Comparison of ENCODE assay signal across 8 cellular contexts in genomic region chr1:220046052-220046930, GRCh38. TPM values are rescaled to one million over a fixed set of nuclear protein-coding genes. Genes with fewer than 3 reads are reported as not detected.
A peak's percentile ranks its signal among the peaks of the same experiment; 100 is the strongest.
DNase-seq lines count a peak whose midpoint lies in the region; ATAC-seq and TF ChIP-seq lines count a peak whose summit lies in the region.

TSS of gene EPRS1 (minus strand) at chr1:220046505. CDS start at chr1:220046388, 117 bp downstream.

- peak within 1 kb of the TSS; percentile 100 for H2AFZ ChIP-seq in SK-N-SH (ENCODE audit: low read depth)

- H3K27me3 ChIP-seq in SK-N-SH (ENCODE audit: insufficient read depth), result no peaks in the 10 kb centered on the region
- H3K27me3 ChIP-seq in thoracic aorta (replicated peaks; ENCODE audit: insufficient read depth), result no peaks in the 10 kb centered on the region

- DNase-seq in GM04504 (ENCODE audit: low read depth) (peak; percentile 95), HFF-Myc (ENCODE audit: extremely low read depth, low read depth) (peak; percentile 97), NAMALWA (ENCODE audit: low spot score) (peak; percentile 98), SK-N-SH (peak; percentile 92), glomerular endothelial cell (ENCODE audit: extremely low read depth, low read depth, low spot score) (peak; percentile 89), omental fat pad (ENCODE audit: low spot score) (peak; percentile 50), thoracic aorta (ENCODE audit: low spot score) (peak; percentile 74)

- H3K9me3 ChIP-seq in SK-N-SH (no peaks in the 10 kb centered on the region), thoracic aorta (no peaks in the 10 kb centered on the region)

- H3K36me3 ChIP-seq in SK-N-SH (replicated peaks in 1 of 2; ENCODE audit: control insufficient read depth in 1 of 2, insufficient read depth in 2 of 2, low read length in 1 of 2) (peaks cover 0 to 12% of the 10 kb centered on the region in 2 experiments), thoracic aorta (no peaks in the 10 kb centered on the region)

- peak within 1 kb of the TSS; percentile 99 for H3K27ac Mint-ChIP-seq in activated naive CD4-positive, alpha-beta T cell treated with anti-CD3 and anti-CD28 coated beads, Interleukin-2, amount 50 U/mL, for 24 hours

- no peaks in the 10 kb centered on the region for H3K9me3 Mint-ChIP-seq in activated naive CD4-positive, alpha-beta T cell treated with anti-CD3 and anti-CD28 coated beads, Interleukin-2, amount 50 U/mL, for 24 hours

- peak within 1 kb of the TSS; percentile 97 for H3K4me3 Mint-ChIP-seq in activated naive CD4-positive, alpha-beta T cell treated with anti-CD3 and anti-CD28 coated beads, Interleukin-2, amount 50 U/mL, for 24 hours

- peaks cover 23% of the 10 kb centered on the region for H3F3A ChIP-seq in SK-N-SH (replicated peaks; ENCODE audit: insufficient read depth)

- CTCF ChIA-PET in SK-N-SH (lab: Yijun Ruan, JAX), result interaction anchor here (0.7 to 1.1 kb wide), 2 partner anchors 10 to 12 kb away, joined by 3 to 5 read pairs; no protein-coding TSS in a partner anchor

- POLR2A ChIA-PET in SK-N-SH (lab: Yijun Ruan, JAX), result interaction anchor here (0.6 kb wide), 1 partner anchor 1829 kb away, joined by 3 read pairs; no protein-coding TSS in a partner anchor

- peaks cover 3% of the 10 kb centered on the region; the same call in 1 of the 2 replicates for H4K20me1 ChIP-seq in SK-N-SH (ENCODE audit: insufficient read depth)

- H3K4me1 ChIP-seq in SK-N-SH (ENCODE audit: control insufficient read depth in 1 of 2, insufficient read depth in 2 of 2, low read depth in 1 of 2, low read length in 1 of 2), result peaks cover 2 to 15% of the 10 kb centered on the region in 2 experiments; a peak in 2 of 4 replicates
- peaks cover 10 to 28% of the 10 kb centered on the region in 2 donors for H3K4me1 ChIP-seq in thoracic aorta (ENCODE audit: control insufficient read depth in 1 of 2, low read depth in 2 of 2)

- peaks cover 32% of the 10 kb centered on the region for H3K4me1 Mint-ChIP-seq in activated naive CD4-positive, alpha-beta T cell treated with anti-CD3 and anti-CD28 coated beads, Interleukin-2, amount 50 U/mL, for 24 hours

- no peaks in the 10 kb centered on the region for H3K9me2 ChIP-seq in SK-N-SH

- peak within 1 kb of the TSS; percentile 78 for H3K9ac ChIP-seq in SK-N-SH

- H3K4me3 ChIP-seq in HFF-Myc (replicated peaks; ENCODE audit: low read depth, low read length), result peak within 1 kb of the TSS; percentile 81
- H3K4me3 ChIP-seq in SK-N-SH (ENCODE audit: low read depth in 2 of 2, low read length in 1 of 2), result peak within 1 kb of the TSS; percentile 75 to 95
- peak within 1 kb of the TSS; percentile 87 for H3K4me3 ChIP-seq in thoracic aorta

- H3K27me3 Mint-ChIP-seq in activated naive CD4-positive, alpha-beta T cell treated with anti-CD3 and anti-CD28 coated beads, Interleukin-2, amount 50 U/mL, for 24 hours, result no peaks in the 10 kb centered on the region

- ATAC-seq in omental fat pad (ENCODE audit: low FRiP score) (peak; percentile 99), thoracic aorta (ENCODE audit: insufficient number of reproducible peaks, low FRiP score, low read depth) (peak; percentile 96)

- H3K4me2 ChIP-seq in SK-N-SH, result peak within 1 kb of the TSS; percentile 86

- peak; percentile 50 for TF ChIP-seq CTCF in HFF-Myc (IDR thresholded peaks at IDR 0.05; ENCODE audit: low read depth, low read length, missing control alignments)
- TF ChIP-seq CTCF in SK-N-SH (IDR thresholded peaks at IDR 0.05), result peak; percentile 52
- peak in 2 of 3 donors; percentile 6 to 88 for TF ChIP-seq CTCF in omental fat pad (IDR thresholded peaks at IDR 0.05)
- peak; percentile 88 for TF ChIP-seq CTCF in thoracic aorta (IDR thresholded peaks at IDR 0.05)

- WGBS in SK-N-SH (ENCODE audit: low lambda C conversion rate), result 1% methylated on average over 43 of the region's 71 CpGs

- peak in 1 of 2 experiments; percentile 39; a peak in 1 of 4 replicates for TF ChIP-seq EP300 in SK-N-SH (IDR thresholded peaks at IDR 0.05; ENCODE audit: borderline replicate concordance in 1 of 2, low read depth in 1 of 2, low read length in 1 of 2)

- H3K36me3 Mint-ChIP-seq in activated naive CD4-positive, alpha-beta T cell treated with anti-CD3 and anti-CD28 coated beads, Interleukin-2, amount 50 U/mL, for 24 hours, result peaks cover 7% of the 10 kb centered on the region

- H3K79me2 ChIP-seq in SK-N-SH (ENCODE audit: insufficient read depth), result peaks cover 48% of the 10 kb centered on the region

- TF ChIP-seq RAD21 in SK-N-SH (IDR thresholded peaks at IDR 0.05; ENCODE audit: low read length), result no peak

- H3K27ac ChIP-seq in SK-N-SH (ENCODE audit: low read depth in 2 of 2, low read length in 1 of 2) (peak within 1 kb of the TSS; percentile 81 to 85), thoracic aorta (peak within 1 kb of the TSS; percentile 85 to 86)

TF ChIP-seq in SK-N-SH, 30 proteins besides CTCF, POLR2A, EP300 and RAD21 (continues in another document):
- TF ChIP-seq CHD2 (IDR thresholded peaks at IDR 0.05; ENCODE audit: low read length, partially characterized antibody) (no peak), RXRA (IDR thresholded peaks at IDR 0.05; ENCODE audit: borderline replicate concordance, low read depth) (no peak), SMC3 (IDR thresholded peaks at IDR 0.05; ENCODE audit: low read depth, low read length) (no peak), MXI1 (IDR thresholded peaks at IDR 0.05; ENCODE audit: low read depth, low read length) (peak; percentile 96), NFIC (IDR thresholded peaks at IDR 0.05; ENCODE audit: borderline replicate concordance) (peak; percentile 32; the same call in 1 of the 2 replicates), FOSL2 (IDR thresholded peaks at IDR 0.05; ENCODE audit: borderline replicate concordance, low read depth) (no peak), PBX3 (IDR thresholded peaks at IDR 0.05) (no peak), SIN3A (IDR thresholded peaks at IDR 0.05; ENCODE audit: borderline replicate concordance, low read depth, low read length) (peak; percentile 75), GATA2 (CRISPR knock-in tag; IDR thresholded peaks at IDR 0.05) (no peak; the same call in 1 of the 2 replicates), GABPA (IDR thresholded peaks at IDR 0.05; ENCODE audit: low read depth) (peak; percentile 29; the same call in 1 of the 2 replicates), REST (IDR thresholded peaks at IDR 0.05; ENCODE audit: low read depth, low read length) (0 out of 2 replicates have a peak, but pooled peaks have one; percentile 29), TCF12 (IDR thresholded peaks at IDR 0.05) (no peak), YY1 (IDR thresholded peaks at IDR 0.05; ENCODE audit: low read depth) (peak; percentile 72; the same call in 1 of the 2 replicates), MEF2A (IDR thresholded peaks at IDR 0.05; ENCODE audit: borderline replicate concordance, low read depth) (no peak)
- TF ChIP-seq, protein P1, sequence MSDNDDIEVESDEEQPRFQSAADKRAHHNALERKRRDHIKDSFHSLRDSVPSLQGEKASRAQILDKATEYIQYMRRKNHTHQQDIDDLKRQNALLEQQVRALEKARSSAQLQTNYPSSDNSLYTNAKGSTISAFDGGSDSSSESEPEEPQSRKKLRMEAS (IDR thresholded peaks at IDR 0.05; ENCODE audit: low read depth), result peak; percentile 87
- TF ChIP-seq, protein P2, sequence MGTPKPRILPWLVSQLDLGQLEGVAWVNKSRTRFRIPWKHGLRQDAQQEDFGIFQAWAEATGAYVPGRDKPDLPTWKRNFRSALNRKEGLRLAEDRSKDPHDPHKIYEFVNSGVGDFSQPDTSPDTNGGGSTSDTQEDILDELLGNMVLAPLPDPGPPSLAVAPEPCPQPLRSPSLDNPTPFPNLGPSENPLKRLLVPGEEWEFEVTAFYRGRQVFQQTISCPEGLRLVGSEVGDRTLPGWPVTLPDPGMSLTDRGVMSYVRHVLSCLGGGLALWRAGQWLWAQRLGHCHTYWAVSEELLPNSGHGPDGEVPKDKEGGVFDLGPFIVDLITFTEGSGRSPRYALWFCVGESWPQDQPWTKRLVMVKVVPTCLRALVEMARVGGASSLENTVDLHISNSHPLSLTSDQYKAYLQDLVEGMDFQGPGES (IDR thresholded peaks at IDR 0.05; ENCODE audit: low read depth, low read length), result no peak

RNA-seq across cellular contexts. Expression of gene EPRS1, which starts in this region (rescaled TPM):
- polyA plus RNA-seq in SK-N-SH (2012; rRNA removed), result 23.4 and 28.2 TPM in 2 replicates
- 29.1 and 32.5 TPM in 2 replicates for polyA plus RNA-seq in SK-N-SH (2012; cell fraction: cytosol; rRNA removed)
- 24.2 and 37.9 TPM in 2 replicates for polyA plus RNA-seq in SK-N-SH (2012; cell fraction: nucleus; rRNA removed)
- total RNA-seq in glomerular endothelial cell (69.9 and 79.8 TPM in 2 replicates), omental fat pad (10 to 100 TPM; 32.8 to 72.8 (median 50.0) TPM), thoracic aorta (10 to 100 TPM; 35.1 to 47.6 TPM)

Comparison
In these comparisons a context has a peak if more than half of its experiments do, and no peak if none do; other contexts are left out.
1. Peak in every context shown above with its lines: DNase-seq, ATAC-seq, H3K4me3 ChIP-seq and H3K27ac ChIP-seq.